In the genomic region with DNA sequence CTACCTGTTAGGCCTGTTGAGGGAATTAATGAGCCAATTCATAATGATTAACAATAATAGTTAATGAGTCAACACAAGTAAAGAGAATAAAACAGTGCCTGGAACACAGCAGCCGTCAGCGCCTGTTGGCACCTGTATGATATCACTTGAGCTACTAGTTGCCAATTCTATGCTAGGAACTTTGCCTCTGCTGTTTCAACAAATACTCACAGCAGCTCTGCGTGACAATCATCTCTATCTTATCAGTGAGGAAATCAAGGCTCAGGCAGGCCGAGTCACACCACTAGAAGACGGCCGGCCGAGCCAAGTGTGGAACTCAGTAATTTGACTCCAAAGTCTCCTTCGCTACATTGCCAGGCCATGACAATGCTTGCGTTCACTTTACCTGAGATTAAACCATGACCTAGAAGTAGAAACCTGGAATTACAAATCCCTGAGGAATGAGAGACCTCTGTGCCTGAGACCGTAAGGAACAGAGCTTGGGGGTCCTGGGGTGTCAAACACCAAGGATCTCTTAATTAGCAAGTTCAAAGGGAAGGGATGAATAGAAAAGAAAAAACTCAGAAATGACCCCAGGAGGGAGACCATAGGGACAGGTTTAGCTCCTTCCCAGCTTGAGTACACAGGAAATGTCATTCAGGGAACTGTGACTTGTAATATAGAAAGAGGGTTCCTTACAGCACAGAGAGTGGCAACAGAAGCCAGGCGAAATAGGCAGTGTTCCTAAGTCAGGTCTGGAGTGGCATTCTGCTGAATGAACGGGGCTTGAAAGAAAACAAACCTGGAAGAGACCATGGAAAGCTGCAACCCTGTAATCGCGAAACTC, we compare ENCODE assay signal across 1 cellular context.
A peak's percentile ranks its signal among the peaks of the same experiment; 100 is the strongest.
TF ChIP-seq lines count a peak whose summit lies in the region.

No MANE protein-coding gene starts in this region.

TF ChIP-seq in K562, 482 proteins besides CTCF, POLR2A, EP300 and RAD21 (continued from another document):
- TF ChIP-seq DLX4 (CRISPR knock-in tag; IDR thresholded peaks at IDR 0.05), result no peak
- TF ChIP-seq, protein P1, sequence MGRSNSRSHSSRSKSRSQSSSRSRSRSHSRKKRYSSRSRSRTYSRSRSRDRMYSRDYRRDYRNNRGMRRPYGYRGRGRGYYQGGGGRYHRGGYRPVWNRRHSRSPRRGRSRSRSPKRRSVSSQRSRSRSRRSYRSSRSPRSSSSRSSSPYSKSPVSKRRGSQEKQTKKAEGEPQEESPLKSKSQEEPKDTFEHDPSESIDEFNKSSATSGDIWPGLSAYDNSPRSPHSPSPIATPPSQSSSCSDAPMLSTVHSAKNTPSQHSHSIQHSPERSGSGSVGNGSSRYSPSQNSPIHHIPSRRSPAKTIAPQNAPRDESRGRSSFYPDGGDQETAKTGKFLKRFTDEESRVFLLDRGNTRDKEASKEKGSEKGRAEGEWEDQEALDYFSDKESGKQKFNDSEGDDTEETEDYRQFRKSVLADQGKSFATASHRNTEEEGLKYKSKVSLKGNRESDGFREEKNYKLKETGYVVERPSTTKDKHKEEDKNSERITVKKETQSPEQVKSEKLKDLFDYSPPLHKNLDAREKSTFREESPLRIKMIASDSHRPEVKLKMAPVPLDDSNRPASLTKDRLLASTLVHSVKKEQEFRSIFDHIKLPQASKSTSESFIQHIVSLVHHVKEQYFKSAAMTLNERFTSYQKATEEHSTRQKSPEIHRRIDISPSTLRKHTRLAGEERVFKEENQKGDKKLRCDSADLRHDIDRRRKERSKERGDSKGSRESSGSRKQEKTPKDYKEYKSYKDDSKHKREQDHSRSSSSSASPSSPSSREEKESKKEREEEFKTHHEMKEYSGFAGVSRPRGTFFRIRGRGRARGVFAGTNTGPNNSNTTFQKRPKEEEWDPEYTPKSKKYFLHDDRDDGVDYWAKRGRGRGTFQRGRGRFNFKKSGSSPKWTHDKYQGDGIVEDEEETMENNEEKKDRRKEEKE (IDR thresholded peaks at IDR 0.05; ENCODE audit: borderline replicate concordance in 1 of 2, control insufficient read depth in 1 of 2, low read depth in 2 of 2, low read length in 1 of 2), result no peak
- no peak for TF ChIP-seq ZNF134 (CRISPR knock-in tag; conservative IDR thresholded peaks at IDR 0.05)
- TF ChIP-seq CXXC5 (CRISPR knock-in tag; IDR thresholded peaks at IDR 0.05), result 0 out of 2 replicates have a peak, but pooled peaks have one; percentile 27
- TF ChIP-seq, protein P2, sequence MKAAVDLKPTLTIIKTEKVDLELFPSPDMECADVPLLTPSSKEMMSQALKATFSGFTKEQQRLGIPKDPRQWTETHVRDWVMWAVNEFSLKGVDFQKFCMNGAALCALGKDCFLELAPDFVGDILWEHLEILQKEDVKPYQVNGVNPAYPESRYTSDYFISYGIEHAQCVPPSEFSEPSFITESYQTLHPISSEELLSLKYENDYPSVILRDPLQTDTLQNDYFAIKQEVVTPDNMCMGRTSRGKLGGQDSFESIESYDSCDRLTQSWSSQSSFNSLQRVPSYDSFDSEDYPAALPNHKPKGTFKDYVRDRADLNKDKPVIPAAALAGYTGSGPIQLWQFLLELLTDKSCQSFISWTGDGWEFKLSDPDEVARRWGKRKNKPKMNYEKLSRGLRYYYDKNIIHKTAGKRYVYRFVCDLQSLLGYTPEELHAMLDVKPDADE (conservative IDR thresholded peaks at IDR 0.05; ENCODE audit: control insufficient read depth, low read depth, low read length), result no peak
- no peak for TF ChIP-seq TBP (optimal IDR thresholded peaks at IDR 0.05; ENCODE audit: low read depth, low read length)
- no peak for TF ChIP-seq POU5F1 (IDR thresholded peaks at IDR 0.05; ENCODE audit: borderline replicate concordance, low read depth, low read length, partially characterized antibody)
- TF ChIP-seq NCOA4 (IDR thresholded peaks at IDR 0.05; ENCODE audit: partially characterized antibody), result no peak
- TF ChIP-seq, protein P3, sequence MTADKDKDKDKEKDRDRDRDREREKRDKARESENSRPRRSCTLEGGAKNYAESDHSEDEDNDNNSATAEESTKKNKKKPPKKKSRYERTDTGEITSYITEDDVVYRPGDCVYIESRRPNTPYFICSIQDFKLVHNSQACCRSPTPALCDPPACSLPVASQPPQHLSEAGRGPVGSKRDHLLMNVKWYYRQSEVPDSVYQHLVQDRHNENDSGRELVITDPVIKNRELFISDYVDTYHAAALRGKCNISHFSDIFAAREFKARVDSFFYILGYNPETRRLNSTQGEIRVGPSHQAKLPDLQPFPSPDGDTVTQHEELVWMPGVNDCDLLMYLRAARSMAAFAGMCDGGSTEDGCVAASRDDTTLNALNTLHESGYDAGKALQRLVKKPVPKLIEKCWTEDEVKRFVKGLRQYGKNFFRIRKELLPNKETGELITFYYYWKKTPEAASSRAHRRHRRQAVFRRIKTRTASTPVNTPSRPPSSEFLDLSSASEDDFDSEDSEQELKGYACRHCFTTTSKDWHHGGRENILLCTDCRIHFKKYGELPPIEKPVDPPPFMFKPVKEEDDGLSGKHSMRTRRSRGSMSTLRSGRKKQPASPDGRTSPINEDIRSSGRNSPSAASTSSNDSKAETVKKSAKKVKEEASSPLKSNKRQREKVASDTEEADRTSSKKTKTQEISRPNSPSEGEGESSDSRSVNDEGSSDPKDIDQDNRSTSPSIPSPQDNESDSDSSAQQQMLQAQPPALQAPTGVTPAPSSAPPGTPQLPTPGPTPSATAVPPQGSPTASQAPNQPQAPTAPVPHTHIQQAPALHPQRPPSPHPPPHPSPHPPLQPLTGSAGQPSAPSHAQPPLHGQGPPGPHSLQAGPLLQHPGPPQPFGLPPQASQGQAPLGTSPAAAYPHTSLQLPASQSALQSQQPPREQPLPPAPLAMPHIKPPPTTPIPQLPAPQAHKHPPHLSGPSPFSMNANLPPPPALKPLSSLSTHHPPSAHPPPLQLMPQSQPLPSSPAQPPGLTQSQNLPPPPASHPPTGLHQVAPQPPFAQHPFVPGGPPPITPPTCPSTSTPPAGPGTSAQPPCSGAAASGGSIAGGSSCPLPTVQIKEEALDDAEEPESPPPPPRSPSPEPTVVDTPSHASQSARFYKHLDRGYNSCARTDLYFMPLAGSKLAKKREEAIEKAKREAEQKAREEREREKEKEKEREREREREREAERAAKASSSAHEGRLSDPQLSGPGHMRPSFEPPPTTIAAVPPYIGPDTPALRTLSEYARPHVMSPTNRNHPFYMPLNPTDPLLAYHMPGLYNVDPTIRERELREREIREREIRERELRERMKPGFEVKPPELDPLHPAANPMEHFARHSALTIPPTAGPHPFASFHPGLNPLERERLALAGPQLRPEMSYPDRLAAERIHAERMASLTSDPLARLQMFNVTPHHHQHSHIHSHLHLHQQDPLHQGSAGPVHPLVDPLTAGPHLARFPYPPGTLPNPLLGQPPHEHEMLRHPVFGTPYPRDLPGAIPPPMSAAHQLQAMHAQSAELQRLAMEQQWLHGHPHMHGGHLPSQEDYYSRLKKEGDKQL (CRISPR knock-in tag; IDR thresholded peaks at IDR 0.05; ENCODE audit: borderline replicate concordance), result no peak
- no peak for TF ChIP-seq TCFL5 (CRISPR knock-in tag; conservative IDR thresholded peaks at IDR 0.05)
